ENCODE assay signal across 11 cellular contexts in the genomic region with DNA sequence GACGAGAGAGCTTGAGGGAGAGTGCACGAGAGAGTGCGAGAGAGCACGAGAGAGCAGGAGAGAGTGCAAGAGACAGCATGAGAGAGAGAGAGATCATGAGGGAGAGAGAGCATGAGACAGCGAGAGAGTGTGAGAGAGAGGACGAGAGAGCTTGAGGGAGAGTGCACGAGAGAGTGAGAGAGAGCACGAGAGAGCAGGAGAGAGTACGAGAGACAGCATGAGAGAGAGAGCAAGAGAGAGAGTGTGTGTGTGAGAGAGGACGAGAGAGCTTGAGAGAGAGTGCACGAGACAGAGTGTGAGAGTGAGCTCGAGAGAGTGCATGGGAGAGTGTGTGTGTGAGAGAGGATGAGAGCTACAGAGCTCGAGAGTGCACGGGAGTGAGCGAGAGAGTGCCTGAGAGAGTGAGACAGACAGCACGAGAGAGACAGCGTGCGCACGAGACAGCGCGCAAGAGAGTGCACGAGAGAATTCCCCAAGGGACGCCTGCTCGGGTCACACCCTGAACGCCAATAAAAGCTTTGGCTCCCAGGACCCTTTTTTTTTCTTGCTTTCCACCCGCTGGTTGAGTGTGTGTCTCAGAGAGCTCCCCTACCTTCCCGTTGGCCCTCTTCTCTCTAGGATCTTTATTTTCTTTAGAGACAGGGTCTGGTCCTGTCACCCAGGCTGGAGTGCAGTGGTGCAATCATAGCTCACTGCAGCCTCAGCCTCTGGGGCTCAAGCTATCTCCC. TPM values are rescaled to one million over a fixed set of nuclear protein-coding genes. Genes with fewer than 3 reads are reported as not detected.
DNase-seq lines count a peak whose midpoint lies in the region; TF ChIP-seq lines count a peak whose summit lies in the region.
"Had no signal": no experiment of that assay in that cellular context is flagged by ENCODE, and none has a peak within 500 bp of the region (broad histone marks: within the 10 kb centered on the region; RNA-seq: fewer than 3 reads in every experiment).

No MANE protein-coding gene starts in this region.

- H3K36me3 Mint-ChIP-seq in endodermal cell (ENCODE audit: low read depth), result no peaks in the 10 kb centered on the region
- H3K36me3 Mint-ChIP-seq in progenitor cell of endocrine pancreas (ENCODE audit: insufficient read depth), result no peaks in the 10 kb centered on the region

- H3K4me3 ChIP-seq in endodermal cell (ENCODE audit: low read length), result peak overlapping the region; percentile 78
- H3K4me3 ChIP-seq in colonic mucosa, result no peak overlapping the region
- H3K4me3 ChIP-seq: skin epidermis had no signal

- intact Hi-C loops in colonic mucosa (cut with DNase I), result no loop called here

- H3K9ac ChIP-seq in endodermal cell (ENCODE audit: extremely low read depth, low read length, poor library complexity, severe bottlenecking), result no peak overlapping the region
- no peak overlapping the region for H3K9ac ChIP-seq in colonic mucosa (ENCODE audit: low read depth in 2 of 2, low read length in 2 of 2)

- DNase-seq in DMS79 treated with DMSO at 0.1 percent for 48 hours (lab: John Stamatoyannopoulos, UW), result peak; percentile 9
- DNase-seq in DMS79 (lab: John Stamatoyannopoulos, UW), result no peak
- DNase-seq in NCI-H526 (lab: John Stamatoyannopoulos, UW), result peak; percentile 13 to 53
- DNase-seq in endodermal cell, result peak; percentile 73
- DNase-seq in progenitor cell of endocrine pancreas (ENCODE audit: low spot score, unreplicated experiment), result no peak
- DNase-seq in NCI-H1417 treated with DMSO at 0.1 percent for 48 hours (lab: John Stamatoyannopoulos, UW), result no peak
- DNase-seq in NCI-H146 treated with DMSO at 0.1 percent for 48 hours (lab: John Stamatoyannopoulos, UW; ENCODE audit: unreplicated experiment), result no peak
- DNase-seq in colonic mucosa, result no peak
- DNase-seq: activated gamma-delta T cell treated with Interleukin-2 at 50 U/mL for 16 hours had no signal

- H3K4me1 Mint-ChIP-seq in endodermal cell (peaks cover 27% of the 10 kb centered on the region), progenitor cell of endocrine pancreas (ENCODE audit: low read depth) (peaks cover 5% of the 10 kb centered on the region)

- H3K27me3 Mint-ChIP-seq in endodermal cell (ENCODE audit: insufficient read depth) (peaks cover 93% of the 10 kb centered on the region), progenitor cell of endocrine pancreas (peaks cover 80% of the 10 kb centered on the region)

- WGBS in endodermal cell (ENCODE audit: insufficient coverage in 1 of 2, insufficient read length in 1 of 2), 2 experiments, result 13 to 39% methylated on average over 19 to 27 of the region's 27 CpGs

- H3K9me3 Mint-ChIP-seq in endodermal cell (no peaks in the 10 kb centered on the region), progenitor cell of endocrine pancreas (ENCODE audit: low read depth) (no peaks in the 10 kb centered on the region)

- peak overlapping the region; percentile 61 for H3K4me3 Mint-ChIP-seq in endodermal cell
- peak overlapping the region; percentile 5 for H3K4me3 Mint-ChIP-seq in progenitor cell of endocrine pancreas (ENCODE audit: low read depth)

- H3K27me3 ChIP-seq in endodermal cell (ENCODE audit: control insufficient read depth, insufficient read depth, low read length, poor library complexity, severe bottlenecking) (peaks cover 57% of the 10 kb centered on the region), colonic mucosa (peaks cover 35% of the 10 kb centered on the region)

- H3K9me3 ChIP-seq in endodermal cell (ENCODE audit: control insufficient read depth, low read length) (no peaks in the 10 kb centered on the region), colonic mucosa (no peaks in the 10 kb centered on the region)

- no peak overlapping the region for H3K27ac Mint-ChIP-seq in endodermal cell
- H3K27ac Mint-ChIP-seq in progenitor cell of endocrine pancreas, result no peak overlapping the region

- H3K27ac ChIP-seq in endodermal cell (ENCODE audit: low read depth, low read length) (no peak overlapping the region), colonic mucosa (no peak overlapping the region)
- H3K27ac ChIP-seq: 22Rv1, skin epidermis had no signal

- H3K4me1 ChIP-seq in endodermal cell (ENCODE audit: control insufficient read depth, insufficient read depth, low read length) (no peaks in the 10 kb centered on the region), colonic mucosa (no peaks in the 10 kb centered on the region)

- TF ChIP-seq CTCF in endodermal cell (conservative IDR thresholded peaks at IDR 0.05), result no peak
- TF ChIP-seq CTCF in progenitor cell of endocrine pancreas (IDR thresholded peaks at IDR 0.05; ENCODE audit: unreplicated experiment), result no peak
- TF ChIP-seq CTCF in colonic mucosa (IDR thresholded peaks at IDR 0.05), result no peak

- H3K36me3 ChIP-seq in endodermal cell (ENCODE audit: control insufficient read depth, insufficient read depth, low read length), result no peaks in the 10 kb centered on the region
- no peaks in the 10 kb centered on the region for H3K36me3 ChIP-seq in colonic mucosa

RNA-seq across cellular contexts. Expression of a gene that starts 3.7 kb away (rescaled TPM):
- total RNA-seq in endodermal cell, result 1 to 10 TPM in 1 of 2 donors, under 1 TPM in 1; 0.92 to 1.8 TPM
- 0.43 TPM for polyA plus RNA-seq in endodermal cell (2013, experiment 1 of 2)
- polyA plus RNA-seq in endodermal cell (2013, experiment 2 of 2), result 0.62 TPM
- not detected in 2 replicates for total RNA-seq in progenitor cell of endocrine pancreas
- under 1 TPM; 0.27 to 0.57 TPM for total RNA-seq in colonic mucosa

RNA-seq across cellular contexts. Expression of a gene that starts 56.4 kb away (rescaled TPM):
- total RNA-seq in endodermal cell (1 to 10 TPM in 1 of 2 donors, under 1 TPM in 1; 0.68 to 3.9 TPM), progenitor cell of endocrine pancreas (0.53 TPM in 1 of 2 replicates, not detected in the other), colonic mucosa (1 to 10 TPM in 1 of 2 donors, under 1 TPM in 1; 0.79 to 4.0 TPM)
- 1.3 TPM for polyA plus RNA-seq in endodermal cell (2013, experiment 1 of 2)
- polyA plus RNA-seq in endodermal cell (2013, experiment 2 of 2), result 2.2 TPM

Comparison
In these comparisons a context has a peak if more than half of its experiments do, and no peak if none do; other contexts are left out.
1. DNase-seq: peak in DMS79 treated with DMSO at 0.1 percent for 48 hours (single experiment), NCI-H526 (2 of 2) and endodermal cell (single experiment); none in DMS79 (single experiment), progenitor cell of endocrine pancreas (single experiment), NCI-H1417 treated with DMSO at 0.1 percent for 48 hours (single experiment), NCI-H146 treated with DMSO at 0.1 percent for 48 hours (single experiment) and colonic mucosa (single experiment).